In the genomic region with DNA sequence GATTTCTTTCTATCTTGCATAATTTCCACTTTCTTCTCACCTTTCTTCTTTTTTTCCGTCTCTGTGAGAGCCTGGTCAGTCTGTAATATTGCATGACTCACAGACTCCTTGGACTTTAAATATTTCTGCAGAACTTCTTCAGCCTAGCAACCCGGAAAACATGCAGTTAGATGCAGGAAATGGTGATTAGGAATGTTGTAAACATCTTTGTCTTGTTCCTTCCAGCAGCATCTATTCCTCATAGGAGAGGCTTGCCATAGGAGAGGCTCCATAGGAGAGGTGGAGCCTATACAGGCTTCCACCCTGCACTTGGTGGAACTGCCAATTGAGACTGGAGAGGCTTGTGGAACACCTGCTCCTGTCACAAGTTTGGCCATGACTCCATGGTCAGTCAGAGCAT, we compare ENCODE assay signal across 11 cellular contexts. TPM values are rescaled to one million over a fixed set of nuclear protein-coding genes. Genes with fewer than 3 reads are reported as not detected.
DNase-seq lines count a peak whose midpoint lies in the region; ATAC-seq and TF ChIP-seq lines count a peak whose summit lies in the region.
"Had no signal": no experiment of that assay in that cellular context is flagged by ENCODE, and none has a peak within 500 bp of the region (broad histone marks: within the 10 kb centered on the region; RNA-seq: fewer than 3 reads in every experiment).

No MANE protein-coding gene starts in this region.

- intact Hi-C loops in CD4-positive, alpha-beta T cell (cut with DNase I, micrococcal nuclease): no loop called here
- intact Hi-C loops in HCT116 (cut with micrococcal nuclease): no loop called here
- intact Hi-C loops in mucosa of descending colon (cut with DNase I, micrococcal nuclease): no loop called here

- DNase-seq in CD4-positive, alpha-beta T cell: no peak
- DNase-seq in HCT116 (ENCODE audit: low read depth, low spot score) (no peak), astrocyte of the hippocampus (ENCODE audit: low read depth, low spot score) (peak; percentile 54), mucosa of descending colon (no peak), dedifferentiated amniotic fluid mesenchymal stem cell (ENCODE audit: extremely low spot score) (no peak), progenitor cell of endocrine pancreas (ENCODE audit: low spot score, unreplicated experiment) (no peak)
- DNase-seq: glutamatergic neuron, SHP77 had no signal

- no peaks in the 10 kb centered on the region for H3K79me2 ChIP-seq in HCT116 (ENCODE audit: insufficient read depth, low read length)

- TF ChIP-seq CTCF in CD4-positive, alpha-beta T cell (IDR thresholded peaks at IDR 0.05): no peak
- TF ChIP-seq CTCF in HCT116 (IDR thresholded peaks at IDR 0.05 in 2 of 3, conservative IDR thresholded peaks at IDR 0.05 in 1 of 3; ENCODE audit: borderline replicate concordance in 1 of 3, insufficient read depth in 1 of 3, low read depth in 2 of 3, low read length in 2 of 3) (no peak), mucosa of descending colon (IDR thresholded peaks at IDR 0.05) (no peak), progenitor cell of endocrine pancreas (IDR thresholded peaks at IDR 0.05; ENCODE audit: unreplicated experiment) (no peak)

- no peaks in the 10 kb centered on the region for H3K9me3 ChIP-seq in CD4-positive, alpha-beta T cell (ENCODE audit: control insufficient read depth, low read length)
- H3K9me3 ChIP-seq in HCT116 (ENCODE audit: control insufficient read depth in 1 of 2, insufficient read depth in 1 of 2, low read depth in 1 of 2, low read length in 2 of 2) (no peaks in the 10 kb centered on the region), mucosa of descending colon (no peaks in the 10 kb centered on the region)

- no peak for TF ChIP-seq RAD21 in HCT116 (IDR thresholded peaks at IDR 0.05; ENCODE audit: low read depth)

- peak overlapping the region; percentile 15 for H3K27ac Mint-ChIP-seq in CD4-positive, alpha-beta T cell
- H3K27ac Mint-ChIP-seq in progenitor cell of endocrine pancreas: no peak overlapping the region

- no peak for ATAC-seq in CD4-positive, alpha-beta T cell (ENCODE audit: poor library complexity)
- ATAC-seq in HCT116: peak; percentile 64; the same call in 1 of the 2 replicates
- peak; percentile 39 for ATAC-seq in mucosa of descending colon
- no peak for ATAC-seq in GM19023 (IDR thresholded peaks at IDR 0.05; ENCODE audit: unreplicated experiment)
- no peak for ATAC-seq in GM21576 (IDR thresholded peaks at IDR 0.05; ENCODE audit: unreplicated experiment)

- peaks cover 70% of the 10 kb centered on the region for H3K4me1 Mint-ChIP-seq in CD4-positive, alpha-beta T cell (ENCODE audit: low read depth)
- H3K4me1 Mint-ChIP-seq in progenitor cell of endocrine pancreas (ENCODE audit: low read depth): no peaks in the 10 kb centered on the region

- H3K4me1 ChIP-seq in HCT116 (ENCODE audit: control insufficient read depth in 1 of 2, insufficient read depth in 2 of 2, low read length in 2 of 2) (peaks cover 29 to 34% of the 10 kb centered on the region in 2 experiments; a peak in 3 of 4 replicates), mucosa of descending colon (ENCODE audit: low read depth) (no peaks in the 10 kb centered on the region)

- no peaks in the 10 kb centered on the region for H3K27me3 ChIP-seq in CD4-positive, alpha-beta T cell (ENCODE audit: control insufficient read depth, insufficient read depth, low read length)
- H3K27me3 ChIP-seq in HCT116 (ENCODE audit: insufficient read depth, low read length): no peaks in the 10 kb centered on the region

- RAD21 ChIA-PET in HCT116 (lab: Charles Lee; ENCODE audit: low non-redundant PET in 1 of 2, low total read pairs in 2 of 2, uncharacterized antibody in 2 of 2, unreplicated experiment in 2 of 2): no interaction called here

- H3K9me3 Mint-ChIP-seq in CD4-positive, alpha-beta T cell: no peaks in the 10 kb centered on the region
- H3K9me3 Mint-ChIP-seq in progenitor cell of endocrine pancreas (ENCODE audit: low read depth): no peaks in the 10 kb centered on the region

- peak overlapping the region; percentile 68 for H3K4me2 ChIP-seq in HCT116 (ENCODE audit: low read length)

- POLR2A ChIA-PET in CD4-positive, alpha-beta T cell (lab: Charles Lee): interaction anchor here (1.0 kb wide), 1 partner anchor 136 kb away, joined by 3 read pairs; no protein-coding TSS in a partner anchor
- POLR2A ChIA-PET in HCT116 (lab: Charles Lee): no interaction called here

- no peak overlapping the region for H3K9ac ChIP-seq in HCT116 (ENCODE audit: low read length)

- H3K36me3 ChIP-seq in HCT116 (ENCODE audit: control insufficient read depth in 1 of 2, insufficient read depth in 2 of 2, low read length in 2 of 2) (no peaks in the 10 kb centered on the region), mucosa of descending colon (ENCODE audit: low read depth) (no peaks in the 10 kb centered on the region)

- H3K27ac ChIP-seq in CD4-positive, alpha-beta T cell (ENCODE audit: low read depth, low read length): no peak overlapping the region
- H3K27ac ChIP-seq in HCT116 (ENCODE audit: low read depth, low read length): peak overlapping the region; percentile 21; the same call in 1 of the 2 replicates

- no peak overlapping the region for H3K4me3 Mint-ChIP-seq in CD4-positive, alpha-beta T cell
- no peak overlapping the region for H3K4me3 Mint-ChIP-seq in progenitor cell of endocrine pancreas (ENCODE audit: low read depth)

- BruUV-seq in HCT116 (replicated peaks; lab: Mats Ljungman, UMichigan): no TSS peak

- H3K4me3 ChIP-seq in HCT116 (replicated peaks in 1 of 2; ENCODE audit: low read depth in 1 of 2, low read length in 2 of 2) (peak overlapping the region in 1 of 2 experiments; percentile 25; a peak in 1 of 4 replicates), mucosa of descending colon (no peak overlapping the region)

- H4K20me1 ChIP-seq in HCT116 (ENCODE audit: insufficient read depth): no peaks in the 10 kb centered on the region

- peak overlapping the region; percentile 62 for H2AFZ ChIP-seq in HCT116 (ENCODE audit: low read depth, low read length, poor library complexity, severe bottlenecking)

- CTCF ChIA-PET in CD4-positive, alpha-beta T cell (lab: Charles Lee): no interaction called here
- CTCF ChIA-PET in HCT116 (lab: Charles Lee): no interaction called here

- H3K27me3 Mint-ChIP-seq in CD4-positive, alpha-beta T cell: no peaks in the 10 kb centered on the region
- H3K27me3 Mint-ChIP-seq in progenitor cell of endocrine pancreas: no peaks in the 10 kb centered on the region

- H3K9me2 ChIP-seq in HCT116 (ENCODE audit: insufficient read depth): no peaks in the 10 kb centered on the region

- H3K36me3 Mint-ChIP-seq in CD4-positive, alpha-beta T cell (ENCODE audit: low read depth): peaks cover 79% of the 10 kb centered on the region
- H3K36me3 Mint-ChIP-seq in progenitor cell of endocrine pancreas (ENCODE audit: insufficient read depth): no peaks in the 10 kb centered on the region

- no peak for TF ChIP-seq POLR2A in HCT116 (IDR thresholded peaks at IDR 0.05; ENCODE audit: borderline replicate concordance, extremely low read depth, insufficient read depth, insufficient read length)

TF ChIP-seq in HCT116, 20 proteins besides CTCF, POLR2A, EP300 and RAD21:
- no peak for TF ChIP-seq POLR2AphosphoS5 (IDR thresholded peaks at IDR 0.05; ENCODE audit: low read depth, low read length)

RNA-seq across cellular contexts. Expression of a gene that starts 10.0 kb away (rescaled TPM):
- total RNA-seq in CD4-positive, alpha-beta T cell: 10 to 100 TPM; 51.4 to 52.9 TPM
- total RNA-seq in HCT116 (2021; ENCODE audit: unreplicated experiment): 0.17 TPM
- 0.07 and 0.16 TPM in 2 replicates for polyA plus RNA-seq in HCT116 (2012)
- 1 to 10 TPM; 2.1 to 7.3 (median 3.3) TPM for total RNA-seq in mucosa of descending colon
- total RNA-seq in progenitor cell of endocrine pancreas: not detected in 2 replicates
- total RNA-seq: osteocyte had no signal

Comparison
In these comparisons a context has a peak if more than half of its experiments do, and no peak if none do; other contexts are left out.
1. ATAC-seq: peak in HCT116 (single experiment) and mucosa of descending colon (single experiment); none in CD4-positive, alpha-beta T cell (single experiment), GM19023 (single experiment) and GM21576 (single experiment).
2. RNA of a gene that starts 10.0 kb away (total RNA-seq): 51.4 to 52.9 TPM in CD4-positive, alpha-beta T cell; 2.1 to 7.3 TPM in mucosa of descending colon, 0.17 TPM in HCT116 (single experiment) and not detected in progenitor cell of endocrine pancreas; every median in the first group is over 4 times any median in the second.